10 cellular contexts compared by ENCODE assay signal in genomic region chr15:67091966-67092677, GRCh38. TPM values are rescaled to one million over a fixed set of nuclear protein-coding genes. Genes with fewer than 3 reads are reported as not detected.
DNase-seq lines count a peak whose midpoint lies in the region; ATAC-seq, FAIRE-seq and TF ChIP-seq lines count a peak whose summit lies in the region.
"Had no signal": no experiment of that assay in that cellular context is flagged by ENCODE, and none has a peak within 500 bp of the region (broad histone marks: within the 10 kb centered on the region; RNA-seq: fewer than 3 reads in every experiment).

No MANE protein-coding gene starts in this region.

- H3K4me3 Mint-ChIP-seq in activated CD4-positive, alpha-beta memory T cell treated with anti-CD3 and anti-CD28 coated beads, Interleukin-2, amount 10 ng/mL, durations not matched to agents 7 days and 5 days: no peak overlapping the region

- no peak for DNase-seq in activated naive CD4-positive, alpha-beta T cell treated with anti-CD3 and anti-CD28 coated beads, Interleukin-2, amount 50 U/mL, for 72 hours (ENCODE audit: low spot score in 2 of 2)
- DNase-seq in activated naive CD4-positive, alpha-beta T cell treated with anti-CD3 and anti-CD28 coated beads, Interleukin-2, amount 50 U/mL, for 16 hours: no peak
- no peak for DNase-seq in activated CD4-positive, alpha-beta memory T cell treated with anti-CD3 and anti-CD28 coated beads, Interleukin-2, amount 10 ng/mL, durations not matched to agents 7 days and 5 days
- DNase-seq in keratinocyte (ENCODE audit: low read depth, low spot score) (no peak), NCI-H748 treated with DMSO at 0.1 percent for 48 hours (lab: John Stamatoyannopoulos, UW) (no peak)
- DNase-seq: kidney had no signal

- H3K36me3 ChIP-seq in keratinocyte (ENCODE audit: control insufficient read depth in 2 of 2, extremely low read depth in 1 of 2, insufficient read depth in 2 of 2, low read length in 2 of 2) (peaks cover 3 to 27% of the 10 kb centered on the region in 2 experiments), thymus (ENCODE audit: control insufficient read depth, insufficient read depth) (peaks cover 2% of the 10 kb centered on the region)

- peaks cover 5 to 56% of the 10 kb centered on the region in 2 donors for H3K36me3 Mint-ChIP-seq in activated naive CD4-positive, alpha-beta T cell treated with anti-CD3 and anti-CD28 coated beads, Interleukin-2, amount 50 U/mL, for 72 hours
- peaks cover 85% of the 10 kb centered on the region for H3K36me3 Mint-ChIP-seq in activated CD4-positive, alpha-beta memory T cell treated with anti-CD3 and anti-CD28 coated beads, Interleukin-2, amount 10 ng/mL, durations not matched to agents 7 days and 5 days (ENCODE audit: low read depth)

- H3K27me3 Mint-ChIP-seq in activated CD4-positive, alpha-beta memory T cell treated with anti-CD3 and anti-CD28 coated beads, Interleukin-2, amount 10 ng/mL, durations not matched to agents 7 days and 5 days: no peaks in the 10 kb centered on the region

- H3K4me1 ChIP-seq in keratinocyte (ENCODE audit: control insufficient read depth, extremely low read depth, insufficient read depth, low read length): peaks cover 86% of the 10 kb centered on the region
- peaks cover 11% of the 10 kb centered on the region for H3K4me1 ChIP-seq in thymus (ENCODE audit: control insufficient read depth, insufficient read depth, low read length)

- peaks cover 0 to 5% of the 10 kb centered on the region in 2 donors for H3K9me3 Mint-ChIP-seq in activated naive CD4-positive, alpha-beta T cell treated with anti-CD3 and anti-CD28 coated beads, Interleukin-2, amount 50 U/mL, for 72 hours
- H3K9me3 Mint-ChIP-seq in activated CD4-positive, alpha-beta memory T cell treated with anti-CD3 and anti-CD28 coated beads, Interleukin-2, amount 10 ng/mL, durations not matched to agents 7 days and 5 days: no peaks in the 10 kb centered on the region

- peaks cover 17% of the 10 kb centered on the region for H4K20me1 ChIP-seq in keratinocyte (ENCODE audit: control insufficient read depth, extremely low read depth, insufficient read depth, low read length)

- peaks cover 3% of the 10 kb centered on the region for H3K9me1 ChIP-seq in keratinocyte (ENCODE audit: control insufficient read depth, extremely low read depth, insufficient read depth, low read length)

- H3K4me3 ChIP-seq in keratinocyte (ENCODE audit: control insufficient read depth in 2 of 3, extremely low read depth in 1 of 3, insufficient read depth in 2 of 3, low read depth in 1 of 3, low read length in 3 of 3) (no peak overlapping the region), thymus (ENCODE audit: low read length) (no peak overlapping the region)

- CTCF ChIA-PET in activated CD4-positive, alpha-beta memory T cell treated with anti-CD3 and anti-CD28 coated beads, Interleukin-2, amount 10 ng/mL, durations not matched to agents 7 days and 5 days (lab: Charles Lee): interaction anchor here (1.0 to 3.0 kb wide), 3 partner anchors 9 to 29 kb away, joined by 4 to 15 read pairs (median 10); no protein-coding TSS in a partner anchor

- H2AFZ ChIP-seq in keratinocyte (ENCODE audit: control insufficient read depth, low read length): no peak overlapping the region

- dilution Hi-C loops in keratinocyte (cut with MboI; ENCODE audit: extremely low pct_ligation_motif_present, low sequenced_read_pairs): no loop called here

- no peak for TF ChIP-seq CTCF in keratinocyte (optimal IDR thresholded peaks at IDR 0.05 in 1 of 3, IDR thresholded peaks at IDR 0.05 in 1 of 3, conservative IDR thresholded peaks at IDR 0.05 in 1 of 3; ENCODE audit: extremely low read depth in 1 of 3, insufficient read depth in 2 of 3, low read length in 3 of 3)

- peaks cover 90% of the 10 kb centered on the region for H3K79me2 ChIP-seq in keratinocyte (ENCODE audit: control insufficient read depth, insufficient read depth, low read length)

- H3K9me3 ChIP-seq in keratinocyte (ENCODE audit: control insufficient read depth, low read depth, low read length) (no peaks in the 10 kb centered on the region), thymus (ENCODE audit: control insufficient read depth) (no peaks in the 10 kb centered on the region)

- no peak for ATAC-seq in activated naive CD4-positive, alpha-beta T cell treated with anti-CD3 and anti-CD28 coated beads, Interleukin-2, amount 50 U/mL, for 72 hours
- ATAC-seq in activated CD4-positive, CD25-positive, alpha-beta regulatory T cell treated with anti-CD3 and anti-CD28 coated beads, Interleukin-2, amount 50 U/mL, for 24 hours: no peak
- ATAC-seq in GM19397 (IDR thresholded peaks at IDR 0.05; ENCODE audit: unreplicated experiment): no peak

- H3K27me3 ChIP-seq in keratinocyte (ENCODE audit: control insufficient read depth, extremely low read depth, insufficient read depth, low read length) (no peaks in the 10 kb centered on the region), thymus (ENCODE audit: control insufficient read depth, insufficient read depth) (no peaks in the 10 kb centered on the region)

- FAIRE-seq in keratinocyte (lab: Jason Lieb, UNC): no peak
- FAIRE-seq: kidney, urothelium cell line had no signal

- peaks cover 100% of the 10 kb centered on the region for H3K4me1 Mint-ChIP-seq in activated CD4-positive, alpha-beta memory T cell treated with anti-CD3 and anti-CD28 coated beads, Interleukin-2, amount 10 ng/mL, durations not matched to agents 7 days and 5 days

- POLR2A ChIA-PET in activated CD4-positive, alpha-beta memory T cell treated with anti-CD3 and anti-CD28 coated beads, Interleukin-2, amount 10 ng/mL, durations not matched to agents 7 days and 5 days (lab: Charles Lee): interaction anchor here (1.0 to 19.8 kb wide), 11 partner anchors 8 to 163 kb away, joined by 3 to 489 read pairs (median 6); partner anchors contain the start of genes AAGAB, IQCH and SMAD3

- peak overlapping the region; percentile 4 for H3K9ac ChIP-seq in keratinocyte (ENCODE audit: control insufficient read depth, extremely low read depth, insufficient read depth, low read length)

- H3K4me2 ChIP-seq in keratinocyte (ENCODE audit: control insufficient read depth, extremely low read depth, insufficient read depth, low read depth, low read length): peak overlapping the region; percentile 72

- H3K27ac ChIP-seq in keratinocyte (ENCODE audit: control insufficient read depth, insufficient read depth, low read length): peak overlapping the region; percentile 32
- H3K27ac ChIP-seq in thymus (ENCODE audit: low read depth): peak overlapping the region; percentile 36

- peak overlapping the region; percentile 93 to 99 for H3K27ac Mint-ChIP-seq in activated naive CD4-positive, alpha-beta T cell treated with anti-CD3 and anti-CD28 coated beads, Interleukin-2, amount 50 U/mL, for 72 hours
- peak overlapping the region; percentile 83 for H3K27ac Mint-ChIP-seq in activated CD4-positive, alpha-beta memory T cell treated with anti-CD3 and anti-CD28 coated beads, Interleukin-2, amount 10 ng/mL, durations not matched to agents 7 days and 5 days

- WGBS in thymus: 92% methylated on average over 7 of the region's 7 CpGs

RNA-seq across cellular contexts. Expression of gene SMAD3, which starts 26.7 kb away (rescaled TPM):
- total RNA-seq in activated naive CD4-positive, alpha-beta T cell treated with anti-CD3 and anti-CD28 coated beads, Interleukin-2, amount 50 U/mL, for 72 hours: 10 to 100 TPM; 15.4 to 75.9 TPM
- total RNA-seq in activated CD4-positive, alpha-beta memory T cell treated with anti-CD3 and anti-CD28 coated beads, Interleukin-2, amount 10 ng/mL, durations not matched to agents 7 days and 5 days: 100 to 1,000 TPM; 145 to 148 TPM
- polyA plus RNA-seq in keratinocyte: 30.6 to 52.9 TPM (median 33.7 TPM) in 3 replicates
- polyA plus RNA-seq in keratinocyte (2011; ENCODE audit: low read depth): 8.1 TPM
- 23.9 and 26.7 TPM in 2 replicates for polyA plus RNA-seq in keratinocyte (2011; cell fraction: cytosol; rRNA removed)
- polyA plus RNA-seq in keratinocyte (2011; cell fraction: nucleus; rRNA removed): 74.9 and 76.8 TPM in 2 replicates
- 26.5 and 44.9 TPM in 2 replicates for polyA plus RNA-seq in keratinocyte (2012; ENCODE audit: low replicate concordance)
- polyA minus RNA-seq in keratinocyte: 45.4 to 160 TPM (median 47.7 TPM) in 3 replicates
- polyA minus RNA-seq in keratinocyte (2011; cell fraction: cytosol; rRNA and poly(A)+ RNA removed): 23.8 TPM
- polyA minus RNA-seq in keratinocyte (2011; cell fraction: nucleus; rRNA and poly(A)+ RNA removed): 30.5 and 55.1 TPM in 2 replicates
- 21.6 TPM for polyA plus RNA-seq in thymus
